In the genomic region with DNA sequence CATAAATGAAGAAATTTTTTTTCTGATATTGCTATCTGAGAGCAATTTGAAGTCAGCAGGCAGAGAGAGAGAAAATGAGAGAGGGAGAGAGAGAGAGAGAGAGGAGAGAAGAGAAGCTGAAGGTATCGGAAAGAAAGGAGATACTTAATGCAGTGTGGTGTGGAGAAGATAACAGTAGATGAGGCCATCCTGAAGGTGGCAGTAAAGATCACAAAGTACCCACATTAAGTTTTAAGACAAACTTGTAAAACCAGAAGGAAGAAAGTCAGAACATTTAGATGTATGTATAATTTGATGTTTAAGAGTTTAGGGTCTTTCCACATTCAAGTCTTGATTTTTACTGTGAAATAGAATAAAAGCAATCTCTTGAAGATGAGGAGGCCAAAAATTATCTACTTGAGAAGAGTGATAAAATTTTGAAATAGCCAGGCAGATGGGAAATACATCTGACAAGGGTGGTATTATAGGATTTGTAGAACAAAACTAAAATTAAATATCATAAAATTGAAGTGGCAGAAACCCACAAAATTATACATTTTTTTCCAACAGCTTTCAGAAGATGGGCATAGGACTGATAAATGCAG, we compare ENCODE assay signal across 10 cellular contexts.
DNase-seq lines count a peak whose midpoint lies in the region; ATAC-seq, FAIRE-seq and TF ChIP-seq lines count a peak whose summit lies in the region.
"Had no signal": no experiment of that assay in that cellular context is flagged by ENCODE, and none has a peak within 500 bp of the region (broad histone marks: within the 10 kb centered on the region; RNA-seq: fewer than 3 reads in every experiment).

No MANE protein-coding gene starts in this region.

- no peaks in the 10 kb centered on the region for H3K4me1 Mint-ChIP-seq in HFFc6 (ENCODE audit: low read depth)
- H3K4me1 Mint-ChIP-seq in nephron progenitor cell = no peaks in the 10 kb centered on the region

- no peaks in the 10 kb centered on the region for H3K36me3 ChIP-seq in bronchial epithelial cell (ENCODE audit: control insufficient read depth, insufficient read depth, low read length)
- H3K36me3 ChIP-seq: upper lobe of left lung had no signal

- TF ChIP-seq CTCF in HFFc6 (IDR thresholded peaks at IDR 0.05) (peak; percentile 37; the same call in 1 of the 2 replicates), bronchial epithelial cell (IDR thresholded peaks at IDR 0.05; ENCODE audit: insufficient read depth, low read length, severe bottlenecking) (no peak), nephron progenitor cell (IDR thresholded peaks at IDR 0.05) (peak; percentile 44)

- H3K27me3 ChIP-seq in bronchial epithelial cell (ENCODE audit: control insufficient read depth, insufficient read depth, low read length) = no peaks in the 10 kb centered on the region
- H3K27me3 ChIP-seq: upper lobe of left lung had no signal

- H3K4me3 Mint-ChIP-seq in HFFc6 (no peak overlapping the region), nephron progenitor cell (no peak overlapping the region)

- FAIRE-seq in bronchial epithelial cell (lab: Jason Lieb, UNC) = no peak

- ATAC-seq in GM21576 (IDR thresholded peaks at IDR 0.05; ENCODE audit: unreplicated experiment) = no peak

- H3K36me3 Mint-ChIP-seq in HFFc6 (ENCODE audit: low read depth) = no peaks in the 10 kb centered on the region
- H3K36me3 Mint-ChIP-seq in nephron progenitor cell (ENCODE audit: low read depth) = no peaks in the 10 kb centered on the region

- H3K27ac Mint-ChIP-seq in HFFc6 = no peak overlapping the region
- no peak overlapping the region for H3K27ac Mint-ChIP-seq in nephron progenitor cell

- H3K9me3 Mint-ChIP-seq in HFFc6 (peaks cover 41% of the 10 kb centered on the region), nephron progenitor cell (peaks cover 46% of the 10 kb centered on the region)

- H3K4me3 ChIP-seq in bronchial epithelial cell (ENCODE audit: low read depth, low read length) = no peak overlapping the region
- H3K4me3 ChIP-seq: upper lobe of left lung had no signal

- DNase-seq in NCI-H1694 treated with DMSO at 0.1 percent for 48 hours (lab: John Stamatoyannopoulos, UW) = peak; percentile 19
- DNase-seq in NCI-H1694 (lab: John Stamatoyannopoulos, UW) = no peak
- no peak for DNase-seq in HFFc6
- DNase-seq in NCI-H748 (lab: John Stamatoyannopoulos, UW; ENCODE audit: unreplicated experiment) = peak; percentile 48
- DNase-seq in bronchial epithelial cell (ENCODE audit: low read depth) = peak; percentile 15
- no peak for DNase-seq in nephron progenitor cell
- no peak for DNase-seq in stimulated activated CD4-positive, alpha-beta T cell treated with anti-CD3 and anti-CD28 coated beads, Interleukin-1b, Interleukin-23, amount 100 ng/mL, for 48 hours
- DNase-seq: left cardiac atrium, upper lobe of left lung had no signal

- H3K27me3 Mint-ChIP-seq in HFFc6 (ENCODE audit: insufficient read depth) (no peaks in the 10 kb centered on the region), nephron progenitor cell (ENCODE audit: low read depth, poor library complexity) (peaks cover 6% of the 10 kb centered on the region)

Comparison
In these comparisons a context has a peak if more than half of its experiments do, and no peak if none do; other contexts are left out.
1. DNase-seq: peak in NCI-H1694 treated with DMSO at 0.1 percent for 48 hours (single experiment), NCI-H748 (single experiment) and bronchial epithelial cell (single experiment); none in NCI-H1694 (single experiment), HFFc6 (single experiment), nephron progenitor cell (single experiment) and stimulated activated CD4-positive, alpha-beta T cell treated with anti-CD3 and anti-CD28 coated beads, Interleukin-1b, Interleukin-23, amount 100 ng/mL, for 48 hours (single experiment).